In genomic region chr3:38004415-38005075, GRCh38 we compare ENCODE assay signal across 2 cellular contexts.
A peak's percentile ranks its signal among the peaks of the same experiment; 100 is the strongest.
TF ChIP-seq lines count a peak whose summit lies in the region.

No MANE protein-coding gene starts in this region.

TF ChIP-seq in IMR-90, 13 proteins besides CTCF, POLR2A, EP300 and RAD21:
- TF ChIP-seq MXI1 (IDR thresholded peaks at IDR 0.05; ENCODE audit: borderline replicate concordance, low read depth, low read length): no peak
- TF ChIP-seq ELK1 (IDR thresholded peaks at IDR 0.05; ENCODE audit: borderline replicate concordance, low read depth, low read length): no peak
- no peak for TF ChIP-seq CHD1 (IDR thresholded peaks at IDR 0.05; ENCODE audit: low read depth, low read length)
- peak; percentile 62 for TF ChIP-seq SMC3 (IDR thresholded peaks at IDR 0.05; ENCODE audit: low read depth, low read length)

TF ChIP-seq in GM12878, 131 proteins besides CTCF, POLR2A, EP300 and RAD21:
- TF ChIP-seq TCF3 (IDR thresholded peaks at IDR 0.05; ENCODE audit: borderline replicate concordance, insufficient read depth, low read depth, low read length) (0 out of 2 replicates have a peak, but pooled peaks have one; percentile 31), PBX3 (IDR thresholded peaks at IDR 0.05; ENCODE audit: insufficient replicate concordance, low read depth, low read length) (peak; percentile 16), BCL3 (IDR thresholded peaks at IDR 0.05; ENCODE audit: borderline replicate concordance, insufficient read depth, low read depth, low read length, poor library complexity, severe bottlenecking) (peak; percentile 89), RAD51 (IDR thresholded peaks at IDR 0.05) (peak; percentile 65; the same call in 1 of the 2 replicates), IRF4 (IDR thresholded peaks at IDR 0.05; ENCODE audit: low read depth, low read length) (peak; percentile 22; the same call in 1 of the 2 replicates), ZBED1 (IDR thresholded peaks at IDR 0.05; ENCODE audit: borderline replicate concordance) (no peak), DPF2 (IDR thresholded peaks at IDR 0.05) (0 out of 2 replicates have a peak, but pooled peaks have one; percentile 5), SPI1 (IDR thresholded peaks at IDR 0.05; ENCODE audit: borderline replicate concordance, insufficient read depth, low read depth, low read length) (no peak), HDGF (IDR thresholded peaks at IDR 0.05) (peak; percentile 30; the same call in 1 of the 2 replicates), CREB1 (IDR thresholded peaks at IDR 0.05; ENCODE audit: low read depth) (no peak), SMARCA5 (IDR thresholded peaks at IDR 0.05) (peak; percentile 55; the same call in 1 of the 2 replicates), USF1 (IDR thresholded peaks at IDR 0.05; ENCODE audit: borderline replicate concordance, extremely low read length, insufficient read depth, low read depth, low read length) (peak; percentile 30), SMC3 (IDR thresholded peaks at IDR 0.05; ENCODE audit: borderline replicate concordance, low read length) (peak; percentile 63; the same call in 1 of the 2 replicates), NFYA (IDR thresholded peaks at IDR 0.05; ENCODE audit: borderline replicate concordance, low read depth, low read length) (no peak), MTA3 (IDR thresholded peaks at IDR 0.05; ENCODE audit: borderline replicate concordance, low read length) (no peak), TAF1 (IDR thresholded peaks at IDR 0.05; ENCODE audit: borderline replicate concordance, low read depth, low read length) (no peak), NFXL1 (IDR thresholded peaks at IDR 0.05; ENCODE audit: borderline replicate concordance) (no peak), PAX5 (IDR thresholded peaks at IDR 0.05; ENCODE audit: borderline replicate concordance, low read depth, low read length) (no peak; the same call in 1 of the 2 replicates), NFIC (IDR thresholded peaks at IDR 0.05; ENCODE audit: low read depth, low read length) (no peak)
- TF ChIP-seq, protein P1, sequence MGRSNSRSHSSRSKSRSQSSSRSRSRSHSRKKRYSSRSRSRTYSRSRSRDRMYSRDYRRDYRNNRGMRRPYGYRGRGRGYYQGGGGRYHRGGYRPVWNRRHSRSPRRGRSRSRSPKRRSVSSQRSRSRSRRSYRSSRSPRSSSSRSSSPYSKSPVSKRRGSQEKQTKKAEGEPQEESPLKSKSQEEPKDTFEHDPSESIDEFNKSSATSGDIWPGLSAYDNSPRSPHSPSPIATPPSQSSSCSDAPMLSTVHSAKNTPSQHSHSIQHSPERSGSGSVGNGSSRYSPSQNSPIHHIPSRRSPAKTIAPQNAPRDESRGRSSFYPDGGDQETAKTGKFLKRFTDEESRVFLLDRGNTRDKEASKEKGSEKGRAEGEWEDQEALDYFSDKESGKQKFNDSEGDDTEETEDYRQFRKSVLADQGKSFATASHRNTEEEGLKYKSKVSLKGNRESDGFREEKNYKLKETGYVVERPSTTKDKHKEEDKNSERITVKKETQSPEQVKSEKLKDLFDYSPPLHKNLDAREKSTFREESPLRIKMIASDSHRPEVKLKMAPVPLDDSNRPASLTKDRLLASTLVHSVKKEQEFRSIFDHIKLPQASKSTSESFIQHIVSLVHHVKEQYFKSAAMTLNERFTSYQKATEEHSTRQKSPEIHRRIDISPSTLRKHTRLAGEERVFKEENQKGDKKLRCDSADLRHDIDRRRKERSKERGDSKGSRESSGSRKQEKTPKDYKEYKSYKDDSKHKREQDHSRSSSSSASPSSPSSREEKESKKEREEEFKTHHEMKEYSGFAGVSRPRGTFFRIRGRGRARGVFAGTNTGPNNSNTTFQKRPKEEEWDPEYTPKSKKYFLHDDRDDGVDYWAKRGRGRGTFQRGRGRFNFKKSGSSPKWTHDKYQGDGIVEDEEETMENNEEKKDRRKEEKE (IDR thresholded peaks at IDR 0.05): no peak
- TF ChIP-seq, protein P2, sequence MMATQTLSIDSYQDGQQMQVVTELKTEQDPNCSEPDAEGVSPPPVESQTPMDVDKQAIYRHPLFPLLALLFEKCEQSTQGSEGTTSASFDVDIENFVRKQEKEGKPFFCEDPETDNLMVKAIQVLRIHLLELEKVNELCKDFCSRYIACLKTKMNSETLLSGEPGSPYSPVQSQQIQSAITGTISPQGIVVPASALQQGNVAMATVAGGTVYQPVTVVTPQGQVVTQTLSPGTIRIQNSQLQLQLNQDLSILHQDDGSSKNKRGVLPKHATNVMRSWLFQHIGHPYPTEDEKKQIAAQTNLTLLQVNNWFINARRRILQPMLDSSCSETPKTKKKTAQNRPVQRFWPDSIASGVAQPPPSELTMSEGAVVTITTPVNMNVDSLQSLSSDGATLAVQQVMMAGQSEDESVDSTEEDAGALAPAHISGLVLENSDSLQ (IDR thresholded peaks at IDR 0.05): no peak
